In the genomic region with DNA sequence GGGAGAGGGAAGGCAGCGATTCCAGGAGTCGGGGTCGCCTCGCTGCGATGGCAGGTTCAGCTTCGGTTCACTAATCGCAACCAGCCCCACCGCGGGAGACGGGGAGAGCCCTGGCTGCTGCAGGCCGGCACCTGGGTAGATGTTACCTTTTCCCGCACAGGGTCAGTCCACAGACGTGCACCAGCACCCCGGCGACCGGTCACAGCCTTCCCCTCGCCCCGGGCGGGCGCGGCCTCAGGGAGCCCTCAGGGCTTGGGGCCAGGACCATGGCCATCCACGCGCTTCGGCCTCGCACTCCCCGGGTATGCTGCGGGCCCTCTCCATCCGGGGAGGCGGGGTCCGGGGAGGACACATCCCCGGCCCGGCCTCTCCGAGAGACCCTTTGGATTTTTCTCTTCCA, we compare ENCODE assay signal across 20 cellular contexts. TPM values are rescaled to one million over a fixed set of nuclear protein-coding genes. Genes with fewer than 3 reads are reported as not detected.
DNase-seq lines count a peak whose midpoint lies in the region; ATAC-seq, FAIRE-seq and TF ChIP-seq lines count a peak whose summit lies in the region.
"Had no signal": no experiment of that assay in that cellular context is flagged by ENCODE, and none has a peak within 500 bp of the region (broad histone marks: within the 10 kb centered on the region; RNA-seq: fewer than 3 reads in every experiment).

No MANE protein-coding gene starts in this region.

- H3K9ac ChIP-seq in HepG2 (ENCODE audit: insufficient read depth, low read depth, low read length) (no peak overlapping the region), endothelial cell of umbilical vein (replicated peaks; ENCODE audit: extremely low read depth, insufficient read depth, low read length) (no peak overlapping the region), neuronal stem cell (ENCODE audit: low read depth, low read length, poor library complexity) (no peak overlapping the region), MM.1S (ENCODE audit: low read length) (no peak overlapping the region)

- H4K8ac ChIP-seq in neuronal stem cell (ENCODE audit: low read depth, low read length) = no peak overlapping the region

- H3K36me3 ChIP-seq in right lobe of liver (no peaks in the 10 kb centered on the region), HepG2 (replicated peaks in 1 of 2; ENCODE audit: control insufficient read depth in 1 of 2, insufficient read depth in 2 of 2, low read length in 2 of 2) (no peaks in the 10 kb centered on the region), endothelial cell of umbilical vein (ENCODE audit: control insufficient read depth in 2 of 2, extremely low read depth in 1 of 2, insufficient read depth in 2 of 2, low read length in 2 of 2) (no peaks in the 10 kb centered on the region), neuronal stem cell (replicated peaks in 1 of 2; ENCODE audit: control insufficient read depth in 2 of 2, insufficient read depth in 2 of 2, low read length in 2 of 2) (no peaks in the 10 kb centered on the region), upper lobe of left lung (no peaks in the 10 kb centered on the region), MM.1S (replicated peaks; ENCODE audit: insufficient read depth, low read length) (no peaks in the 10 kb centered on the region)
- H3K36me3 ChIP-seq: Peyer's patch, WERI-Rb-1 had no signal

- no peak overlapping the region for H2BK15ac ChIP-seq in neuronal stem cell (ENCODE audit: low read length)

- H3K9me1 ChIP-seq in endothelial cell of umbilical vein (replicated peaks; ENCODE audit: control insufficient read depth, extremely low read depth, insufficient read depth, low read length) = no peaks in the 10 kb centered on the region

- TF ChIP-seq RAD21 in HepG2 (CRISPR knock-in tag; IDR thresholded peaks at IDR 0.05) = no peak

- H3K4ac ChIP-seq in neuronal stem cell (ENCODE audit: low read length) = no peak overlapping the region

- TF ChIP-seq EP300 in HepG2 (IDR thresholded peaks at IDR 0.05; ENCODE audit: low read depth in 2 of 2, low read length in 2 of 2) (no peak), HepG2 (CRISPR knock-in tag; IDR thresholded peaks at IDR 0.05; ENCODE audit: borderline replicate concordance) (no peak), upper lobe of left lung (IDR thresholded peaks at IDR 0.05) (no peak)

- BruUV-seq in HepG2 (replicated peaks; lab: Mats Ljungman, UMichigan) = no TSS peak
- BruUV-seq in endothelial cell of umbilical vein (replicated peaks; lab: Mats Ljungman, UMichigan) = no TSS peak

- H3K79me2 ChIP-seq in HepG2 (ENCODE audit: insufficient read depth, low read length) (no peaks in the 10 kb centered on the region), endothelial cell of umbilical vein (ENCODE audit: control insufficient read depth, insufficient read depth, low read length) (no peaks in the 10 kb centered on the region), MM.1S (ENCODE audit: low read length) (no peaks in the 10 kb centered on the region)

- WGBS in right lobe of liver (ENCODE audit: insufficient coverage, low coverage, low lambda C conversion rate, missing lambda C conversion rate) = 4% methylated on average over 4 of the region's 33 CpGs
- WGBS in HepG2 (ENCODE audit: low lambda C conversion rate) = 65% methylated on average over 18 of the region's 33 CpGs
- WGBS in neuronal stem cell (ENCODE audit: extremely low coverage in 2 of 2, insufficient read length in 2 of 2, insufficient replicate concordance in 1 of 2), 2 donors = no CpG with 5 or more reads among the region's 33 CpGs
- WGBS in upper lobe of left lung, 2 donors = 0 to 9% methylated on average over 1 to 33 of the region's 33 CpGs

- H4K91ac ChIP-seq in neuronal stem cell (ENCODE audit: low read depth, low read length, poor library complexity) = no peak overlapping the region

- CTCF ChIA-PET in HepG2 (lab: Yijun Ruan, JAX; ENCODE audit: low intra/inter-chr PET ratio, low total read pairs) = no interaction called here
- CTCF ChIA-PET in endothelial cell of umbilical vein (lab: Charles Lee) = no interaction called here

- no peak overlapping the region for H2BK120ac ChIP-seq in neuronal stem cell (ENCODE audit: low read depth, low read length)

- H3K79me1 ChIP-seq in neuronal stem cell (ENCODE audit: low read depth, low read length) = no peaks in the 10 kb centered on the region

- H3K4me1 ChIP-seq in right lobe of liver (no peaks in the 10 kb centered on the region), HepG2 (ENCODE audit: insufficient read depth, low read length) (no peaks in the 10 kb centered on the region), endothelial cell of umbilical vein (ENCODE audit: control insufficient read depth, extremely low read depth, insufficient read depth, low read length) (peaks cover 2% of the 10 kb centered on the region), neuronal stem cell (ENCODE audit: control insufficient read depth in 2 of 2, insufficient read depth in 1 of 2, low read depth in 1 of 2, low read length in 2 of 2) (no peaks in the 10 kb centered on the region), upper lobe of left lung (peaks cover 3 to 9% (median 6%) of the 10 kb centered on the region in 4 donors), MM.1S (ENCODE audit: low read length) (no peaks in the 10 kb centered on the region)
- H3K4me1 ChIP-seq: Peyer's patch had no signal

- H3K9me3 ChIP-seq in right lobe of liver (no peaks in the 10 kb centered on the region), HepG2 (ENCODE audit: low read length) (no peaks in the 10 kb centered on the region), endothelial cell of umbilical vein (replicated peaks; ENCODE audit: control insufficient read depth, insufficient read depth, low read length) (no peaks in the 10 kb centered on the region), neuronal stem cell (replicated peaks in 1 of 2; ENCODE audit: control insufficient read depth in 2 of 2, insufficient read depth in 1 of 2, low read depth in 1 of 2, low read length in 2 of 2) (no peaks in the 10 kb centered on the region), upper lobe of left lung (no peaks in the 10 kb centered on the region), MM.1S (replicated peaks; ENCODE audit: insufficient read depth, low read length) (no peaks in the 10 kb centered on the region)
- H3K9me3 ChIP-seq: Peyer's patch had no signal

- H2AFZ ChIP-seq in HepG2 (ENCODE audit: low read length) (no peak overlapping the region), endothelial cell of umbilical vein (ENCODE audit: low read depth, low read length) (no peak overlapping the region), neuronal stem cell (ENCODE audit: low read length) (no peak overlapping the region), MM.1S (ENCODE audit: low read length) (no peak overlapping the region)

- FAIRE-seq in HepG2 (lab: Jason Lieb, UNC) (no peak), endothelial cell of umbilical vein (lab: Jason Lieb, UNC) (no peak)

- peak overlapping the region; percentile 21 for H3K18ac ChIP-seq in neuronal stem cell (ENCODE audit: low read length)

- H3K4me3 ChIP-seq in right lobe of liver (no peak overlapping the region), HepG2 (replicated peaks in 1 of 3; ENCODE audit: insufficient read depth in 1 of 3, low read depth in 2 of 3, low read length in 3 of 3) (no peak overlapping the region), endothelial cell of umbilical vein (replicated peaks in 1 of 3; ENCODE audit: insufficient read depth in 1 of 3, low read depth in 1 of 3, low read length in 3 of 3) (no peak overlapping the region), neuronal stem cell (ENCODE audit: low read length in 2 of 2) (no peak overlapping the region), upper lobe of left lung (peak overlapping the region in 3 of 4 donors; percentile 12 to 31 (median 23)), MM.1S (ENCODE audit: low read length) (no peak overlapping the region)

- dilution Hi-C loops in endothelial cell of umbilical vein (cut with MboI; ENCODE audit: extremely low pct_ligation_motif_present, low sequenced_read_pairs) = no loop called here

- TF ChIP-seq POLR2A in right lobe of liver (IDR thresholded peaks at IDR 0.05) = no peak
- TF ChIP-seq POLR2A in HepG2 (IDR thresholded peaks at IDR 0.05; ENCODE audit: insufficient read depth in 1 of 2, low read depth in 2 of 2, low read length in 2 of 2) = no peak
- no peak for TF ChIP-seq POLR2A in endothelial cell of umbilical vein (IDR thresholded peaks at IDR 0.05; ENCODE audit: low read depth, low read length)
- TF ChIP-seq POLR2A in upper lobe of left lung (IDR thresholded peaks at IDR 0.05) = no peak

- no peak overlapping the region for H2AK5ac ChIP-seq in neuronal stem cell (ENCODE audit: low read depth, low read length)

- H3K9me2 ChIP-seq in MM.1S (replicated peaks; ENCODE audit: insufficient read depth, low read length) = no peaks in the 10 kb centered on the region

- no peak overlapping the region for H3K27ac ChIP-seq in right lobe of liver
- H3K27ac ChIP-seq in HepG2 (ENCODE audit: extremely low read length, insufficient read depth, low read length) = no peak overlapping the region
- no peak overlapping the region for H3K27ac ChIP-seq in endothelial cell of umbilical vein (ENCODE audit: insufficient read depth, low read depth, low read length)
- no peak overlapping the region for H3K27ac ChIP-seq in neuronal stem cell (replicated peaks; ENCODE audit: low read length)
- H3K27ac ChIP-seq in upper lobe of left lung = no peak overlapping the region
- no peak overlapping the region for H3K27ac ChIP-seq in MM.1S (ENCODE audit: low read length)
- H3K27ac ChIP-seq: Peyer's patch, WERI-Rb-1 had no signal

- POLR2A ChIA-PET in HepG2 (lab: Yijun Ruan, JAX) = no interaction called here
- POLR2A ChIA-PET in endothelial cell of umbilical vein (lab: Charles Lee) = no interaction called here

- ATAC-seq in right lobe of liver (peak in 1 of 4 donors; percentile 33), HepG2 (no peak), upper lobe of left lung (ENCODE audit: low FRiP score in 2 of 2) (peak in 1 of 2 donors; percentile 12)
- ATAC-seq: left ventricle myocardium superior had no signal

- no peaks in the 10 kb centered on the region for H4K20me1 ChIP-seq in HepG2 (ENCODE audit: insufficient read depth, low read length)
- H4K20me1 ChIP-seq in endothelial cell of umbilical vein (replicated peaks; ENCODE audit: control insufficient read depth, extremely low read depth, insufficient read depth, low read length) = no peaks in the 10 kb centered on the region
- H4K20me1 ChIP-seq in MM.1S (ENCODE audit: insufficient read depth, low read length) = no peaks in the 10 kb centered on the region

- in situ Hi-C loops in HepG2 (cut with HindIII; ENCODE audit: extremely low pct_ligation_motif_present, low pct_unique_long_range_greater_than_20kb) = no loop called here

- H3K14ac ChIP-seq in neuronal stem cell (ENCODE audit: low read length) = no peak overlapping the region

- no peaks in the 10 kb centered on the region for H3K27me3 ChIP-seq in right lobe of liver
- no peaks in the 10 kb centered on the region; a peak in 1 of 5 replicates for H3K27me3 ChIP-seq in HepG2 (ENCODE audit: control insufficient read depth in 1 of 2, insufficient read depth in 2 of 2, low read length in 2 of 2)
- H3K27me3 ChIP-seq in endothelial cell of umbilical vein (ENCODE audit: control insufficient read depth in 2 of 2, insufficient read depth in 2 of 2, low read length in 2 of 2) = peaks cover 33 to 74% of the 10 kb centered on the region in 2 experiments
- H3K27me3 ChIP-seq in neuronal stem cell (ENCODE audit: control insufficient read depth in 3 of 3, insufficient read depth in 3 of 3, low read depth in 1 of 3, low read length in 3 of 3) = peaks cover 0 to 7% (median 0%) of the 10 kb centered on the region in 3 experiments
- peaks cover 0 to 13% (median 5%) of the 10 kb centered on the region in 4 donors for H3K27me3 ChIP-seq in upper lobe of left lung
- no peaks in the 10 kb centered on the region for H3K27me3 ChIP-seq in MM.1S (replicated peaks; ENCODE audit: insufficient read depth, low read length)

- no peak for TF ChIP-seq CTCF in right lobe of liver (IDR thresholded peaks at IDR 0.05)
- no peak for TF ChIP-seq CTCF in HepG2 (CRISPR knock-in tag; IDR thresholded peaks at IDR 0.05)
- TF ChIP-seq CTCF in endothelial cell of umbilical vein (IDR thresholded peaks at IDR 0.05; ENCODE audit: extremely low read depth in 1 of 2, insufficient read depth in 1 of 2, low read depth in 1 of 2, low read length in 2 of 2) = no peak
- no peak for TF ChIP-seq CTCF in upper lobe of left lung (IDR thresholded peaks at IDR 0.05)
- no peak for TF ChIP-seq CTCF in MM.1S (IDR thresholded peaks at IDR 0.05; ENCODE audit: low read length)

- no peak overlapping the region for H2BK12ac ChIP-seq in neuronal stem cell (ENCODE audit: low read length)

- H2BK5ac ChIP-seq in neuronal stem cell (ENCODE audit: low read length) = no peak overlapping the region

- H3F3A ChIP-seq in MM.1S (ENCODE audit: insufficient read depth, low read length) = no peaks in the 10 kb centered on the region

- intact Hi-C loops in right lobe of liver (cut with DNase I) = no loop called here
- intact Hi-C loops in HepG2 (cut with micrococcal nuclease; ENCODE audit: unreplicated experiment) = no loop called here
- intact Hi-C loops in endothelial cell of umbilical vein (cut with micrococcal nuclease) = no loop called here

- no peak overlapping the region for H3K23ac ChIP-seq in neuronal stem cell (ENCODE audit: low read depth, low read length, poor library complexity)

- DNase-seq in right lobe of liver (peak in 2 of 3 donors; percentile 15 to 52), HepG2 (ENCODE audit: low spot score) (no peak), endothelial cell of umbilical vein (ENCODE audit: low read depth, low spot score) (no peak), neuronal stem cell (ENCODE audit: low spot score) (no peak), upper lobe of left lung (peak in 1 of 2 donors; percentile 81), MM.1S (no peak), NCI-H1930 (lab: John Stamatoyannopoulos, UW) (no peak)
- DNase-seq in stimulated activated CD4-positive, alpha-beta T cell treated with anti-CD3 and anti-CD28 coated beads, Interleukin-15, amount 100 ng/mL, for 24 hours = no peak
- DNase-seq: amygdala, COR-L47, cortex of kidney, left ventricle myocardium superior, NCI-H1092, NCI-H2171, NCI-H774, nephron progenitor cell, Peyer's patch, WERI-Rb-1 had no signal

- no peak overlapping the region for H3K4me2 ChIP-seq in HepG2 (ENCODE audit: low read depth, low read length)
- H3K4me2 ChIP-seq in endothelial cell of umbilical vein (ENCODE audit: insufficient read depth, low read length) = no peak overlapping the region
- no peak overlapping the region for H3K4me2 ChIP-seq in neuronal stem cell (ENCODE audit: insufficient read depth, low read length, poor library complexity, severe bottlenecking)
- H3K4me2 ChIP-seq in MM.1S (ENCODE audit: low read depth, low read length) = no peak overlapping the region

RNA-seq across cellular contexts. Expression of gene EXOC1L, which starts 26.1 kb away (rescaled TPM):
- total RNA-seq in right lobe of liver (not detected), HepG2 (2016; rRNA removed; fragmentation: Illumina TruSeq; extraction: Trizol) (not detected in 2 replicates), endothelial cell of umbilical vein (not detected in 2 replicates), upper lobe of left lung (not detected)
- total RNA-seq in HepG2 (2016; cell fraction: cytosol; rRNA removed; fragmentation: Illumina TruSeq; extraction: Trizol; ENCODE audit: low read depth) = not detected in 2 replicates
- total RNA-seq in HepG2 (2016; cell fraction: insoluble cytoplasmic fraction; rRNA removed; fragmentation: Illumina TruSeq; extraction: Trizol) = not detected in 2 replicates
- not detected in 2 replicates for total RNA-seq in HepG2 (2016; cell fraction: membrane; rRNA removed; fragmentation: Illumina TruSeq; extraction: Trizol)
- total RNA-seq in HepG2 (2016; cell fraction: nucleus; rRNA removed; fragmentation: Illumina TruSeq; extraction: Trizol) = not detected in 2 replicates
- polyA plus RNA-seq in HepG2 (2011; rRNA removed) (not detected in 2 replicates), endothelial cell of umbilical vein (not detected in 2 replicates)
- not detected in 2 replicates for polyA plus RNA-seq in HepG2 (2011; cell fraction: cytosol; rRNA removed)
- polyA plus RNA-seq in HepG2 (2011; cell fraction: nucleus; rRNA removed) = not detected in 2 replicates
- not detected in 2 replicates for polyA plus RNA-seq in HepG2 (2012)
- not detected in 2 replicates for polyA plus RNA-seq in HepG2 (2016; cell fraction: cytosol; fragmentation: Illumina TruSeq; extraction: Trizol; ENCODE audit: low read depth)
- not detected in 2 replicates for polyA plus RNA-seq in HepG2 (2016; cell fraction: insoluble cytoplasmic fraction; fragmentation: Illumina TruSeq; extraction: Trizol; ENCODE audit: low read depth)
- not detected in 2 replicates for polyA plus RNA-seq in HepG2 (2016; cell fraction: membrane; fragmentation: Illumina TruSeq; extraction: Trizol; ENCODE audit: low read depth)
- not detected in 2 replicates for polyA plus RNA-seq in HepG2 (2016; cell fraction: nucleus; fragmentation: Illumina TruSeq; extraction: Trizol; ENCODE audit: insufficient read depth, low read depth)
- polyA minus RNA-seq in HepG2 (2011; rRNA and poly(A)+ RNA removed; ENCODE audit: low replicate concordance) = not detected in 2 replicates
- not detected in 2 replicates for polyA minus RNA-seq in HepG2 (2011; cell fraction: cytosol; rRNA and poly(A)+ RNA removed)
- not detected in 2 replicates for polyA minus RNA-seq in HepG2 (2011; cell fraction: nucleus; rRNA and poly(A)+ RNA removed)
- polyA plus RNA-seq in endothelial cell of umbilical vein (2011; cell fraction: cytosol; rRNA removed) = not detected in 2 replicates
- not detected in 2 replicates for polyA plus RNA-seq in endothelial cell of umbilical vein (2011; cell fraction: nucleus; rRNA removed)
- not detected in 2 replicates for polyA plus RNA-seq in endothelial cell of umbilical vein (2012)
- not detected in 2 replicates for polyA minus RNA-seq in endothelial cell of umbilical vein
- not detected for polyA minus RNA-seq in endothelial cell of umbilical vein (2011; cell fraction: cytosol; rRNA and poly(A)+ RNA removed)
- polyA minus RNA-seq in endothelial cell of umbilical vein (2011; cell fraction: nucleus; rRNA and poly(A)+ RNA removed) = not detected in 2 replicates
- not detected for polyA plus RNA-seq in neuronal stem cell (2013, experiment 1 of 2)
- not detected for polyA plus RNA-seq in neuronal stem cell (2013, experiment 2 of 2)
- total RNA-seq: fibroblast of lung, left ventricle myocardium superior, Peyer's patch had no signal
- polyA plus RNA-seq: fibroblast of lung, IgD-negative memory B cell had no signal

RNA-seq across cellular contexts. Expression of gene EXOC1, which starts 60.0 kb away (rescaled TPM):
- total RNA-seq in right lobe of liver = 1 to 10 TPM; 6.7 to 9.8 (median 9.2) TPM
- 18.4 and 23.8 TPM in 2 replicates for total RNA-seq in HepG2 (2016; rRNA removed; fragmentation: Illumina TruSeq; extraction: Trizol)
- total RNA-seq in HepG2 (2016; cell fraction: cytosol; rRNA removed; fragmentation: Illumina TruSeq; extraction: Trizol; ENCODE audit: low read depth) = 2.5 and 4.4 TPM in 2 replicates
- total RNA-seq in HepG2 (2016; cell fraction: insoluble cytoplasmic fraction; rRNA removed; fragmentation: Illumina TruSeq; extraction: Trizol) = 19.0 and 23.6 TPM in 2 replicates
- total RNA-seq in HepG2 (2016; cell fraction: membrane; rRNA removed; fragmentation: Illumina TruSeq; extraction: Trizol) = 3.7 and 4.8 TPM in 2 replicates
- 19.8 and 21.8 TPM in 2 replicates for total RNA-seq in HepG2 (2016; cell fraction: nucleus; rRNA removed; fragmentation: Illumina TruSeq; extraction: Trizol)
- polyA plus RNA-seq in HepG2 (2011; rRNA removed) = 8.9 and 9.1 TPM in 2 replicates
- 2.7 and 3.6 TPM in 2 replicates for polyA plus RNA-seq in HepG2 (2011; cell fraction: cytosol; rRNA removed)
- polyA plus RNA-seq in HepG2 (2011; cell fraction: nucleus; rRNA removed) = 11.6 and 13.4 TPM in 2 replicates
- polyA plus RNA-seq in HepG2 (2012) = 8.7 and 10.0 TPM in 2 replicates
- polyA plus RNA-seq in HepG2 (2016; cell fraction: cytosol; fragmentation: Illumina TruSeq; extraction: Trizol; ENCODE audit: low read depth) = 0.62 and 0.75 TPM in 2 replicates
- 13.8 and 14.8 TPM in 2 replicates for polyA plus RNA-seq in HepG2 (2016; cell fraction: insoluble cytoplasmic fraction; fragmentation: Illumina TruSeq; extraction: Trizol; ENCODE audit: low read depth)
- 0.96 and 1.5 TPM in 2 replicates for polyA plus RNA-seq in HepG2 (2016; cell fraction: membrane; fragmentation: Illumina TruSeq; extraction: Trizol; ENCODE audit: low read depth)
- polyA plus RNA-seq in HepG2 (2016; cell fraction: nucleus; fragmentation: Illumina TruSeq; extraction: Trizol; ENCODE audit: insufficient read depth, low read depth) = 23.3 and 24.3 TPM in 2 replicates
- polyA minus RNA-seq in HepG2 (2011; rRNA and poly(A)+ RNA removed; ENCODE audit: low replicate concordance) = 4.7 and 4.9 TPM in 2 replicates
- 5.8 and 6.6 TPM in 2 replicates for polyA minus RNA-seq in HepG2 (2011; cell fraction: cytosol; rRNA and poly(A)+ RNA removed)
- polyA minus RNA-seq in HepG2 (2011; cell fraction: nucleus; rRNA and poly(A)+ RNA removed) = 28.6 and 33.7 TPM in 2 replicates
- 30.5 and 33.3 TPM in 2 replicates for total RNA-seq in endothelial cell of umbilical vein
- 9.1 and 11.6 TPM in 2 replicates for polyA plus RNA-seq in endothelial cell of umbilical vein
- polyA plus RNA-seq in endothelial cell of umbilical vein (2011; cell fraction: cytosol; rRNA removed) = 17.9 and 18.2 TPM in 2 replicates
- 43.9 and 49.2 TPM in 2 replicates for polyA plus RNA-seq in endothelial cell of umbilical vein (2011; cell fraction: nucleus; rRNA removed)
- polyA plus RNA-seq in endothelial cell of umbilical vein (2012) = 29.5 and 41.6 TPM in 2 replicates
- polyA minus RNA-seq in endothelial cell of umbilical vein = 25.5 and 32.7 TPM in 2 replicates
- polyA minus RNA-seq in endothelial cell of umbilical vein (2011; cell fraction: cytosol; rRNA and poly(A)+ RNA removed) = 2.9 TPM
- 25.2 and 25.5 TPM in 2 replicates for polyA minus RNA-seq in endothelial cell of umbilical vein (2011; cell fraction: nucleus; rRNA and poly(A)+ RNA removed)
- 22.4 TPM for polyA plus RNA-seq in neuronal stem cell (2013, experiment 1 of 2)
- 22.5 TPM for polyA plus RNA-seq in neuronal stem cell (2013, experiment 2 of 2)
- 10 to 100 TPM; 19.1 to 44.2 (median 32.4) TPM for total RNA-seq in upper lobe of left lung

Comparison
In these comparisons a context has a peak if more than half of its experiments do, and no peak if none do; other contexts are left out.
1. DNase-seq: peak in right lobe of liver (2 of 3); none in HepG2 (single experiment), endothelial cell of umbilical vein (single experiment), neuronal stem cell (single experiment), MM.1S (single experiment), stimulated activated CD4-positive, alpha-beta T cell treated with anti-CD3 and anti-CD28 coated beads, Interleukin-15, amount 100 ng/mL, for 24 hours (single experiment) and NCI-H1930 (0 of 2).
2. H3K4me3 ChIP-seq: peak in upper lobe of left lung (3 of 4); none in right lobe of liver (0 of 3), HepG2 (0 of 3), endothelial cell of umbilical vein (0 of 3), neuronal stem cell (0 of 2) and MM.1S (single experiment).